In genomic region chr9:108934323-108934885, GRCh38 we compare ENCODE assay signal across 9 cellular contexts. TPM values are rescaled to one million over a fixed set of nuclear protein-coding genes. Genes with fewer than 3 reads are reported as not detected.
DNase-seq lines count a peak whose midpoint lies in the region; ATAC-seq, FAIRE-seq and TF ChIP-seq lines count a peak whose summit lies in the region.
"Had no signal": no experiment of that assay in that cellular context is flagged by ENCODE, and none has a peak within 500 bp of the region (broad histone marks: within the 10 kb centered on the region; RNA-seq: fewer than 3 reads in every experiment).

ABITRAM (plus strand) TSS chr9:108934400; CDS start chr9:108934487, 87 bp downstream.

- H3K4me3 ChIP-seq in BJ (ENCODE audit: low read depth, low read length) (peak within 1 kb of the TSS; percentile 73), lung (peak within 1 kb of the TSS; percentile 95)

- peak within 1 kb of the TSS; percentile 82 to 95 for H3K27ac ChIP-seq in lung (ENCODE audit: low read depth in 1 of 2, low read length in 1 of 2)

- H3K27me3 ChIP-seq in BJ (ENCODE audit: control insufficient read depth, insufficient read depth, low read length) (no peaks in the 10 kb centered on the region), lung (ENCODE audit: control insufficient read depth, insufficient read depth) (no peaks in the 10 kb centered on the region)

- DNase-seq in BJ (ENCODE audit: low read depth): no peak
- DNase-seq in GM19239 (ENCODE audit: insufficient read length, low spot score): peak; percentile 78
- DNase-seq in NCI-H526 treated with DMSO at 0.1 percent for 48 hours (lab: John Stamatoyannopoulos, UW): peak; percentile 72
- peak; percentile 67 to 73 for DNase-seq in activated CD4-positive, alpha-beta T cell treated with anti-CD3 and anti-CD28 coated beads, Interleukin-2, amount 50 U/mL, for 48 hours
- DNase-seq in effector CD4-positive, alpha-beta T cell: peak; percentile 72
- peak; percentile 62 for DNase-seq in lung (ENCODE audit: low spot score)
- DNase-seq in stimulated activated CD4-positive, alpha-beta T cell treated with anti-CD3 and anti-CD28 coated beads, TNF-alpha, amount 100 ng/mL, for 24 hours (ENCODE audit: low read depth in 3 of 3): peak; percentile 54 to 69 (median 54)

- H3K4me1 ChIP-seq in lung (ENCODE audit: control insufficient read depth in 2 of 2, insufficient read depth in 2 of 2, low read length in 2 of 2): peaks cover 0 to 4% of the 10 kb centered on the region in 2 donors

- H3K9me3 ChIP-seq in lung (ENCODE audit: control insufficient read depth in 2 of 2, insufficient read depth in 1 of 2, low read length in 1 of 2): no peaks in the 10 kb centered on the region

- CTCF ChIA-PET in BJ (lab: Yijun Ruan, JAX): interaction anchor here (1.0 kb wide), 1 partner anchor 10 kb away, joined by 4 read pairs; no protein-coding TSS in a partner anchor

- FAIRE-seq in GM19239 (lab: Jason Lieb, UNC): no peak
- FAIRE-seq: endometrium had no signal

- WGBS in lung, 2 donors: 1% methylated on average over 41 to 47 of the region's 47 CpGs

- TF ChIP-seq CTCF in BJ (IDR thresholded peaks at IDR 0.05; ENCODE audit: insufficient read depth, low read depth, low read length) (no peak), lung (IDR thresholded peaks at IDR 0.05; ENCODE audit: control extremely low read depth, extremely low read depth) (no peak)

- H3K36me3 ChIP-seq in BJ (ENCODE audit: control insufficient read depth, insufficient read depth, low read length): peaks cover 1% of the 10 kb centered on the region
- H3K36me3 ChIP-seq in lung (ENCODE audit: control insufficient read depth in 2 of 2, insufficient read depth in 2 of 2, low read length in 2 of 2): peaks cover 2 to 5% of the 10 kb centered on the region in 2 donors

- POLR2A ChIA-PET in BJ (lab: Charles Lee): interaction anchor here (0.6 kb wide), 1 partner anchor 79 kb away, joined by 3 read pairs; the partner anchor contains the start of gene CTNNAL1

- peak; percentile 78 for ATAC-seq in HG03439 (IDR thresholded peaks at IDR 0.05; ENCODE audit: unreplicated experiment)
- peak; percentile 93 for ATAC-seq in lung (ENCODE audit: insufficient read depth, low FRiP score)

RNA-seq across cellular contexts. Expression of gene ABITRAM, which starts in this region (rescaled TPM):
- polyA plus RNA-seq in BJ (2011; rRNA removed) (10.3 and 17.4 TPM in 2 replicates), lung (10 to 100 TPM; 13.5 to 17.3 TPM)
- polyA minus RNA-seq in BJ (2011; rRNA and poly(A)+ RNA removed): 3.1 and 3.2 TPM in 2 replicates
- total RNA-seq in lung: 10 to 100 TPM; 15.2 to 15.9 TPM
